Comparison of ENCODE assay signal across 20 cellular contexts in the genomic region with DNA sequence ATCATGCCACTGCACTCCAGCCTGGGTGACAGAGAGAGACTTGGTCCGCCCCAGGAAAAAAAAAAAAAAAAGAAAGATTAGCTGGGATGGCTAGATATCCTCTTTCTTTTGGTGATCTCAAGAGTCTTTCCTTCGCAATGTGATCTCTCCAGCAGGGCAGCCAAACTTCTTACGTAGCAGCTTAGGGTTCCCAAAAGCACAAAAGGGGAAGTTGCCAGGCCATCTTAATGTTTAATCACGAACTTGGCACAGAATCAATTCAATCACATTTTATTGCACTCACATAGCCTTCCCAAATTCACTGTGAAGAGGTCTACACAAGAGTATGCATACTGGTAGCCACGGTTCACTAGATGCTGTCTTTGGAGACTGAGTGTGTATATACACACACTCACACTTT. TPM values are rescaled to one million over a fixed set of nuclear protein-coding genes. Genes with fewer than 3 reads are reported as not detected.
A peak's percentile ranks its signal among the peaks of the same experiment; 100 is the strongest.
DNase-seq lines count a peak whose midpoint lies in the region; ATAC-seq, FAIRE-seq and TF ChIP-seq lines count a peak whose summit lies in the region.
"Had no signal": no experiment of that assay in that cellular context is flagged by ENCODE, and none has a peak within 500 bp of the region (broad histone marks: within the 10 kb centered on the region; RNA-seq: fewer than 3 reads in every experiment).

No MANE protein-coding gene starts in this region.

- no peaks in the 10 kb centered on the region for H3K27me3 ChIP-seq in GM12878 (replicated peaks in 1 of 2; ENCODE audit: control insufficient read depth in 2 of 2, insufficient read depth in 2 of 2, low read length in 1 of 2)
- no peaks in the 10 kb centered on the region for H3K27me3 ChIP-seq in naive thymus-derived CD4-positive, alpha-beta T cell (ENCODE audit: control insufficient read depth in 2 of 2, insufficient read depth in 2 of 2, low read length in 2 of 2)
- no peaks in the 10 kb centered on the region for H3K27me3 ChIP-seq in neuronal stem cell (ENCODE audit: control insufficient read depth in 3 of 3, insufficient read depth in 3 of 3, low read depth in 1 of 3, low read length in 3 of 3)
- H3K27me3 ChIP-seq: spleen had no signal

- H2BK5ac ChIP-seq in neuronal stem cell (ENCODE audit: low read length), result no peak overlapping the region

- SMC1A ChIA-PET in GM12878 (lab: Charles Lee; ENCODE audit: uncharacterized antibody, unreplicated experiment), result interaction anchor here (0.7 to 1.6 kb wide), 2 partner anchors 29 to 68 kb away, joined by 3 read pairs; no protein-coding TSS in a partner anchor

- intact Hi-C loops in GM12878 (cut with micrococcal nuclease; ENCODE audit: unreplicated experiment), result no loop called here
- intact Hi-C loops in naive thymus-derived CD4-positive, alpha-beta T cell (cut with micrococcal nuclease), result no loop called here

- POLR2A ChIA-PET in GM12878 (lab: Charles Lee), result interaction anchor here (0.6 to 1.4 kb wide), 2 partner anchors 17 to 78 kb away, joined by 3 read pairs; no protein-coding TSS in a partner anchor
- POLR2A ChIA-PET in naive thymus-derived CD4-positive, alpha-beta T cell (lab: Charles Lee), result no interaction called here

- H3K4me1 Mint-ChIP-seq in naive thymus-derived CD4-positive, alpha-beta T cell, result peaks cover 0 to 12% (median 7%) of the 10 kb centered on the region in 7 donors

- no peak overlapping the region for H3K4me3 Mint-ChIP-seq in naive thymus-derived CD4-positive, alpha-beta T cell

- H3K79me2 ChIP-seq in GM12878 (ENCODE audit: control insufficient read depth, insufficient read depth, low read length), result no peaks in the 10 kb centered on the region

- H3K27ac ChIP-seq in GM12878 (ENCODE audit: control insufficient read depth, insufficient read depth), result no peak overlapping the region
- H3K27ac ChIP-seq in naive thymus-derived CD4-positive, alpha-beta T cell (ENCODE audit: low read depth, low read length), result no peak overlapping the region
- no peak overlapping the region for H3K27ac ChIP-seq in neuronal stem cell (replicated peaks; ENCODE audit: low read length)
- H3K27ac ChIP-seq: thoracic aorta had no signal

- no peak overlapping the region for H3K9ac ChIP-seq in GM12878 (ENCODE audit: control insufficient read depth, insufficient read depth, low read length)
- H3K9ac ChIP-seq in neuronal stem cell (ENCODE audit: low read depth, low read length, poor library complexity), result no peak overlapping the region

- H3K23ac ChIP-seq in neuronal stem cell (ENCODE audit: low read depth, low read length, poor library complexity), result no peak overlapping the region

- ATAC-seq in GM12878 (no peak), HG02759 (IDR thresholded peaks at IDR 0.05; ENCODE audit: unreplicated experiment) (no peak), GM21717 (IDR thresholded peaks at IDR 0.05; ENCODE audit: unreplicated experiment) (no peak)
- ATAC-seq in naive thymus-derived CD4-positive, alpha-beta T cell, result peak; percentile 57
- ATAC-seq: activated CD4-positive, CD25-positive, alpha-beta regulatory T cell treated with anti-CD3 and anti-CD28 coated beads, Interleukin-2, amount 50 U/mL, for 24 hours had no signal

- no peak overlapping the region for H4K8ac ChIP-seq in neuronal stem cell (ENCODE audit: low read depth, low read length)

- no peak overlapping the region for H2AK5ac ChIP-seq in neuronal stem cell (ENCODE audit: low read depth, low read length)

- TF ChIP-seq EP300 in GM12878 (IDR thresholded peaks at IDR 0.05; ENCODE audit: borderline replicate concordance in 1 of 2, control insufficient read depth in 1 of 2, low read depth in 2 of 2, low read length in 2 of 2), result no peak

- H3K9me3 ChIP-seq in GM12878 (replicated peaks; ENCODE audit: control insufficient read depth, insufficient read depth, low read length) (no peaks in the 10 kb centered on the region), neuronal stem cell (replicated peaks in 1 of 2; ENCODE audit: control insufficient read depth in 2 of 2, insufficient read depth in 1 of 2, low read depth in 1 of 2, low read length in 2 of 2) (no peaks in the 10 kb centered on the region)
- H3K9me3 ChIP-seq in naive thymus-derived CD4-positive, alpha-beta T cell (ENCODE audit: control insufficient read depth in 2 of 3, low read length in 3 of 3), result no peaks in the 10 kb centered on the region
- H3K9me3 ChIP-seq: spleen, thoracic aorta had no signal

- in situ Hi-C loops in GM12878 (cut with MboI), result no loop called here

- DNase-seq in CD1c-positive myeloid dendritic cell (ENCODE audit: extremely low spot score), result peak; percentile 86
- DNase-seq in NB4 (ENCODE audit: low read depth), result peak; percentile 64
- no peak for DNase-seq in GM12878 (ENCODE audit: low read depth, low spot score)
- DNase-seq in naive thymus-derived CD4-positive, alpha-beta T cell, result no peak
- no peak for DNase-seq in NCI-H2029 treated with DMSO at 0.1 percent for 48 hours (lab: John Stamatoyannopoulos, UW)
- DNase-seq in neuronal stem cell (ENCODE audit: low spot score), result no peak
- DNase-seq: activated gamma-delta T cell treated with Interleukin-2 at 50 U/mL for 16 hours, anterior cingulate cortex, cerebellar nuclear complex, hypothalamus, kidney glomerular epithelial cell, NCI-H1105, NCI-H2171, NCI-H748 treated with DMSO at 0.1 percent for 48 hours, posterior cingulate gyrus, spleen had no signal

- H4K91ac ChIP-seq in neuronal stem cell (ENCODE audit: low read depth, low read length, poor library complexity), result no peak overlapping the region

- TF ChIP-seq RAD21 in GM12878 (IDR thresholded peaks at IDR 0.05; ENCODE audit: insufficient read depth, low read depth, low read length), result no peak

- TSS peak; percentile 24 for BruUV-seq in GM12878 (replicated peaks; lab: Mats Ljungman, UMichigan)

- peaks cover 3 to 43% (median 23%) of the 10 kb centered on the region in 5 donors for H3K36me3 Mint-ChIP-seq in naive thymus-derived CD4-positive, alpha-beta T cell

- H3K27ac Mint-ChIP-seq in naive thymus-derived CD4-positive, alpha-beta T cell, result no peak overlapping the region

- no peak overlapping the region for H2BK15ac ChIP-seq in neuronal stem cell (ENCODE audit: low read length)

- H3K79me1 ChIP-seq in neuronal stem cell (ENCODE audit: low read depth, low read length), result no peaks in the 10 kb centered on the region

- RAD21 ChIA-PET in GM12878 (lab: Charles Lee; ENCODE audit: unreplicated experiment), result no interaction called here

- TF ChIP-seq CTCF in NB4 (IDR thresholded peaks at IDR 0.05; ENCODE audit: low read depth, low read length), result no peak
- TF ChIP-seq CTCF in GM12878 (IDR thresholded peaks at IDR 0.05 in 2 of 3, conservative IDR thresholded peaks at IDR 0.05 in 1 of 3; ENCODE audit: control insufficient read depth in 2 of 3, extremely low read depth in 1 of 3, insufficient read depth in 1 of 3, low read depth in 3 of 3, low read length in 3 of 3), result no peak

- no peak overlapping the region for H3K14ac ChIP-seq in neuronal stem cell (ENCODE audit: low read length)

- FAIRE-seq in GM12878 (lab: Jason Lieb, UNC), result no peak

- no peak overlapping the region for H3K4ac ChIP-seq in neuronal stem cell (ENCODE audit: low read length)

- no peak overlapping the region for H2BK12ac ChIP-seq in neuronal stem cell (ENCODE audit: low read length)

- no peak overlapping the region for H3K18ac ChIP-seq in neuronal stem cell (ENCODE audit: low read length)

- H3K4me3 ChIP-seq in NB4 (ENCODE audit: low read depth, low read length) (no peak overlapping the region), GM12878 (no peak overlapping the region), neuronal stem cell (ENCODE audit: low read length in 2 of 2) (no peak overlapping the region)
- H3K4me3 ChIP-seq in naive thymus-derived CD4-positive, alpha-beta T cell (ENCODE audit: low read length), result no peak overlapping the region
- H3K4me3 ChIP-seq: spleen, thoracic aorta had no signal

- 50% methylated on average over 4 of the region's 5 CpGs for WGBS in GM12878 (ENCODE audit: insufficient coverage, insufficient replicate concordance, low lambda C conversion rate, missing lambda C conversion rate)
- WGBS in neuronal stem cell (ENCODE audit: extremely low coverage in 2 of 2, insufficient read length in 2 of 2, insufficient replicate concordance in 1 of 2), 2 donors, result no CpG with 5 or more reads among the region's 5 CpGs

- no peaks in the 10 kb centered on the region for H4K20me1 ChIP-seq in GM12878 (ENCODE audit: control insufficient read depth, insufficient read depth)

- H3K36me3 ChIP-seq in GM12878 (ENCODE audit: control insufficient read depth in 2 of 2, insufficient read depth in 2 of 2, low read length in 1 of 2), result peaks cover 0 to 18% of the 10 kb centered on the region in 2 experiments; a peak in 3 of 4 replicates
- H3K36me3 ChIP-seq in naive thymus-derived CD4-positive, alpha-beta T cell (ENCODE audit: control insufficient read depth in 2 of 3, insufficient read depth in 3 of 3, low read length in 3 of 3), result peaks cover 11 to 42% (median 12%) of the 10 kb centered on the region in 3 experiments
- peaks cover 10 to 82% of the 10 kb centered on the region in 2 donors for H3K36me3 ChIP-seq in neuronal stem cell (replicated peaks in 1 of 2; ENCODE audit: control insufficient read depth in 2 of 2, insufficient read depth in 2 of 2, low read length in 2 of 2)

- no peaks in the 10 kb centered on the region for H3K9me3 Mint-ChIP-seq in naive thymus-derived CD4-positive, alpha-beta T cell

- H2AFZ ChIP-seq in GM12878 (ENCODE audit: control insufficient read depth, low read depth, low read length), result no peak overlapping the region
- H2AFZ ChIP-seq in neuronal stem cell (ENCODE audit: low read length), result no peak overlapping the region

- no peak for TF ChIP-seq POLR2A in NB4 (IDR thresholded peaks at IDR 0.05; ENCODE audit: extremely low read depth, insufficient read length)
- no peak for TF ChIP-seq POLR2A in GM12878 (IDR thresholded peaks at IDR 0.05; ENCODE audit: low read depth, low read length)

- H3K27me3 Mint-ChIP-seq in naive thymus-derived CD4-positive, alpha-beta T cell, result no peaks in the 10 kb centered on the region

- no peak overlapping the region for H2BK120ac ChIP-seq in neuronal stem cell (ENCODE audit: low read depth, low read length)

- H3K4me2 ChIP-seq in GM12878 (ENCODE audit: control insufficient read depth, insufficient read depth) (no peak overlapping the region), neuronal stem cell (ENCODE audit: insufficient read depth, low read length, poor library complexity, severe bottlenecking) (no peak overlapping the region)

- H3K4me1 ChIP-seq in GM12878 (ENCODE audit: control insufficient read depth, insufficient read depth, low read length), result peaks cover 8% of the 10 kb centered on the region
- no peaks in the 10 kb centered on the region for H3K4me1 ChIP-seq in naive thymus-derived CD4-positive, alpha-beta T cell (ENCODE audit: control insufficient read depth in 2 of 2, insufficient read depth in 2 of 2, low read length in 2 of 2)
- H3K4me1 ChIP-seq in neuronal stem cell (ENCODE audit: control insufficient read depth in 2 of 2, insufficient read depth in 1 of 2, low read depth in 1 of 2, low read length in 2 of 2), result no peaks in the 10 kb centered on the region

- CTCF ChIA-PET in GM12878 (lab: Yijun Ruan, JAX), result interaction anchor here (0.6 to 2.2 kb wide), 5 partner anchors 10 to 277 kb away, joined by 3 to 7 read pairs (median 5); no protein-coding TSS in a partner anchor
- CTCF ChIA-PET in naive thymus-derived CD4-positive, alpha-beta T cell (lab: Charles Lee), result interaction anchor here (0.5 to 0.6 kb wide), 2 partner anchors 24 to 230 kb away, joined by 4 to 7 read pairs; no protein-coding TSS in a partner anchor

RNA-seq across cellular contexts. Expression of gene VIL1, which starts 53.1 kb away (rescaled TPM):
- total RNA-seq in GM12878 (2013; cell fraction: nucleolus; rRNA removed), result 0.07 TPM in 1 of 2 replicates, not detected in the other
- total RNA-seq in GM12878 (2014; rRNA removed) (0.16 and 0.34 TPM in 2 replicates), GM12878 (2014; rRNA removed; fragmentation: Illumina TruSeq; extraction: Trizol) (0.05 and 0.09 TPM in 2 replicates), GM12878 (2021) (0.13 and 0.62 TPM in 2 replicates)
- polyA plus RNA-seq in GM12878 (2011; ENCODE audit: low read depth), result 0.20 TPM
- polyA plus RNA-seq in GM12878 (2011; rRNA removed) (0.61 and 1.9 TPM in 2 replicates), GM12878 (2014; fragmentation: Illumina TruSeq; extraction: Trizol) (0.07 TPM in 1 of 2 replicates, not detected in the other), GM12878 (2014; fragmentation: Nextera tagmentation; extraction: Ambion mirVana) (1 to 10 TPM in 1 of 2 experiments, under 1 TPM in 1; 0.66 to 1.1 TPM), GM12878 (2014; rRNA removed) (0.03 TPM in 2 replicates), GM12878 (2016; fragmentation: Nextera tagmentation; extraction: Ambion mirVana) (under 1 TPM; 0.12 to 0.33 TPM)
- 4.0 and 4.9 TPM in 2 replicates for polyA plus RNA-seq in GM12878 (2011; cell fraction: cytosol; rRNA removed)
- polyA plus RNA-seq in GM12878 (2011; cell fraction: nucleus; rRNA removed), result 4.4 and 8.0 TPM in 2 replicates
- 0.14 and 0.74 TPM in 2 replicates for polyA plus RNA-seq in GM12878 (2012)
- 5.5 and 6.8 TPM in 2 replicates for polyA minus RNA-seq in GM12878 (2011; rRNA and poly(A)+ RNA removed)
- 1.6 and 2.3 TPM in 2 replicates for polyA minus RNA-seq in GM12878 (2011; cell fraction: cytosol; rRNA and poly(A)+ RNA removed)
- polyA minus RNA-seq in GM12878 (2011; cell fraction: nucleus; rRNA and poly(A)+ RNA removed), result 0.60 and 3.2 TPM in 2 replicates
- under 1 TPM in 3 of 5 experiments, not detected in 2; 0.12 to 0.69 (median 0.22) TPM for total RNA-seq in naive thymus-derived CD4-positive, alpha-beta T cell
- polyA plus RNA-seq in naive thymus-derived CD4-positive, alpha-beta T cell, result under 1 TPM; 0.10 to 0.15 TPM
- 0.07 TPM for polyA plus RNA-seq in neuronal stem cell (2013, experiment 1 of 2)
- polyA plus RNA-seq in neuronal stem cell (2013, experiment 2 of 2), result 0.08 TPM

Comparison
In these comparisons a context has a peak if more than half of its experiments do, and no peak if none do; other contexts are left out.
1. DNase-seq: peak in CD1c-positive myeloid dendritic cell (single experiment) and NB4 (single experiment); none in GM12878 (single experiment), naive thymus-derived CD4-positive, alpha-beta T cell (0 of 9), NCI-H2029 treated with DMSO at 0.1 percent for 48 hours (single experiment) and neuronal stem cell (single experiment).